ENCODE assay signal across 29 cellular contexts in genomic region chr14:105517096-105517495, GRCh38.
"Had no signal": no experiment of that assay in that cellular context is flagged by ENCODE, and none has a peak within 500 bp of the region (broad histone marks: within the 10 kb centered on the region; RNA-seq: fewer than 3 reads in every experiment).

No MANE protein-coding gene starts in this region.

- FAIRE-seq: colon had no signal

- H3K27me3 ChIP-seq: hepatocyte, right atrium auricular region, thyroid gland had no signal

- ATAC-seq: esophagus mucosa; gastroesophageal sphincter; heart left ventricle; left cardiac atrium; left lung; mucosa of descending colon; natural killer cell treated with Interleukin-12 subunit alpha and Interleukin-12 subunit beta and Interleukin-15 and Interleukin-18, amount 100 ng/mL, for 72 hours; sciatic nerve; stimulated activated effector memory CD8-positive, alpha-beta T cell treated with anti-CD3 and anti-CD28 coated beads, Interleukin-12 subunit alpha, Interleukin-12 subunit beta, amount 100 ng/mL, for 72 hours had no signal

- H3K27ac ChIP-seq: epithelial cell of prostate, gastroesophageal sphincter, heart left ventricle, hepatocyte, left lung, neutrophil, parathyroid adenoma, prostate gland, right atrium auricular region, stomach, thyroid gland had no signal

- DNase-seq: effector CD8-positive, alpha-beta T cell; endodermal cell; foreskin fibroblast; heart left ventricle; left cardiac atrium; mesenchymal stem cell; naive B cell; stimulated activated CD4-positive, alpha-beta T cell treated with anti-CD3 and anti-CD28 coated beads, Interleukin-12 subunit alpha, Interleukin-12 subunit beta, amount 100 ng/mL, for 4 hours; stimulated activated CD4-positive, alpha-beta T cell treated with anti-CD3 and anti-CD28 coated beads, Interleukin-2, amount 100 ng/mL, for 24 hours; stimulated activated CD4-positive, alpha-beta T cell treated with anti-CD3 and anti-CD28 coated beads, Interleukin-4, amount 100 ng/mL, for 24 hours; stimulated activated naive CD4-positive, alpha-beta T cell treated with Interleukin-2 at 50 U/mL for 16 hours; stomach; thyroid gland; trophoblast cell had no signal

- H3K4me3 ChIP-seq: gastroesophageal sphincter, heart left ventricle, hepatocyte, left lung, mucosa of descending colon, prostate gland, right atrium auricular region, smooth muscle cell, stomach, thyroid gland had no signal

- H3K36me3 ChIP-seq: gastroesophageal sphincter, heart left ventricle, left lung, neutrophil, prostate gland, right atrium auricular region, stomach, thyroid gland had no signal

- H3K4me1 ChIP-seq: gastroesophageal sphincter, heart left ventricle, left lung, parathyroid adenoma, prostate gland, right atrium auricular region, stomach, thyroid gland had no signal

- H3K9me3 ChIP-seq: gastroesophageal sphincter, heart left ventricle, left lung, mucosa of descending colon, neutrophil, prostate gland, right atrium auricular region, stomach, thyroid gland had no signal
